27 cellular contexts compared by ENCODE assay signal in the genomic region with DNA sequence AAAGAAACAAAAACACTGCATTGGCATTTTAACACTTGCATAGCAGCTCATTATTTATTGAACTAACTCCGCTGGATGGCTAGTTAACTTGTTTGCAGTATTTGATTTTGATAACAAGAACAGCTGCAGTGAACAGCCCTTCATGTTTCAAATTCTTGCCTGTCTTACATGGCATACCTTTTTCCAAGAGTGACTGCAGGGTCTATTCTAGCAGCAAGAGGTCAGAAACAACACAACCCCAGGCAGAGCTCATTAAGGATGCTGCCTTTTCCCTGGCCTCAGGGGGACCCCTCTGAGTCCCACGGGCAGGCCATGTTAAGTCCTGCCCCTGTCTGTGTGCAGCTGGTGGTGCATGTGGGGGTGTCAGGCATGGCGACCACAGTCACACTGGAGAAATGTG. TPM values are rescaled to one million over a fixed set of nuclear protein-coding genes. Genes with fewer than 3 reads are reported as not detected.
"Had no signal": no experiment of that assay in that cellular context is flagged by ENCODE, and none has a peak within 500 bp of the region (broad histone marks: within the 10 kb centered on the region; RNA-seq: fewer than 3 reads in every experiment).

No MANE protein-coding gene starts in this region.

- H3K27me3 ChIP-seq: esophagus muscularis mucosa, foreskin keratinocyte, heart right ventricle, ovary, sigmoid colon, suprapubic skin, tibial nerve had no signal

- H3K36me3 ChIP-seq: ovary, prostate gland had no signal

- ATAC-seq: foreskin keratinocyte, WTC11 had no signal

- H3K4me2 ChIP-seq: smooth muscle cell had no signal

- DNase-seq: activated CD4-positive, alpha-beta memory T cell treated with anti-CD3 and anti-CD28 coated beads, Interleukin-2, amount 10 ng/mL, durations not matched to agents 7 days and 5 days; activated CD4-positive, alpha-beta T cell treated with anti-CD3 and anti-CD28 coated beads for 1 hour; activated CD4-positive, alpha-beta T cell treated with anti-CD3 and anti-CD28 coated beads, Interleukin-2, amount 10 ng/mL, durations not matched to agents 7 days and 5 days; activated CD8-positive, alpha-beta memory T cell treated with anti-CD3 and anti-CD28 coated beads, Interleukin-2, amount 50 U/mL, for 48 hours; activated gamma-delta T cell treated with Interleukin-2 at 50 U/mL for 16 hours; activated naive CD4-positive, alpha-beta T cell treated with anti-CD3 and anti-CD28 coated beads, Interleukin-2, amount 50 U/mL, for 16 hours; activated T-cell treated with anti-CD3 and anti-CD28 coated beads, Interleukin-2, amount 50 U/mL, for 24 hours; amygdala; heart right ventricle; kidney glomerular epithelial cell; left ventricle myocardium inferior; naive B cell; nephron progenitor cell; ovary; retina; sigmoid colon; stimulated activated naive CD4-positive, alpha-beta T cell; T-helper 9 cell had no signal

- H3K27ac ChIP-seq: esophagus muscularis mucosa, foreskin keratinocyte, heart right ventricle, left ventricle myocardium inferior, ovary, prostate gland, sigmoid colon, suprapubic skin, tibial nerve had no signal

- H3K4me1 ChIP-seq: foreskin keratinocyte, heart right ventricle, sigmoid colon, suprapubic skin, tibial nerve had no signal

- H3K4me3 ChIP-seq: esophagus muscularis mucosa, heart right ventricle, left ventricle myocardium inferior, ovary, prostate gland, sigmoid colon, smooth muscle cell, suprapubic skin, tibial nerve had no signal

- H3K9me3 ChIP-seq: esophagus muscularis mucosa, left ventricle myocardium inferior, ovary, prostate gland, sigmoid colon, suprapubic skin, tibial nerve had no signal

RNA-seq across cellular contexts. Expression of gene GDF15, which starts 28.9 kb away (rescaled TPM):
- total RNA-seq: activated CD4-positive, alpha-beta memory T cell treated with anti-CD3 and anti-CD28 coated beads, Interleukin-2, amount 10 ng/mL, durations not matched to agents 7 days and 5 days; activated CD4-positive, alpha-beta T cell treated with anti-CD3 and anti-CD28 coated beads, Interleukin-2, amount 10 ng/mL, durations not matched to agents 7 days and 5 days had no signal

RNA-seq across cellular contexts. Expression of gene LRRC25, which starts 40.4 kb away (rescaled TPM):
- total RNA-seq: activated CD4-positive, alpha-beta memory T cell treated with anti-CD3 and anti-CD28 coated beads, Interleukin-2, amount 10 ng/mL, durations not matched to agents 7 days and 5 days; activated CD4-positive, alpha-beta T cell treated with anti-CD3 and anti-CD28 coated beads, Interleukin-2, amount 10 ng/mL, durations not matched to agents 7 days and 5 days; bronchial epithelial cell; foreskin keratinocyte; lung microvascular endothelial cell; smooth muscle cell had no signal
- polyA plus RNA-seq: foreskin keratinocyte had no signal
